In genomic region chr13:20198781-20199180, GRCh38 we compare ENCODE assay signal across 20 cellular contexts. TPM values are rescaled to one million over a fixed set of nuclear protein-coding genes. Genes with fewer than 3 reads are reported as not detected.
A peak's percentile ranks its signal among the peaks of the same experiment; 100 is the strongest.
DNase-seq lines count a peak whose midpoint lies in the region; ATAC-seq, FAIRE-seq and TF ChIP-seq lines count a peak whose summit lies in the region.
"Had no signal": no experiment of that assay in that cellular context is flagged by ENCODE, and none has a peak within 500 bp of the region (broad histone marks: within the 10 kb centered on the region; RNA-seq: fewer than 3 reads in every experiment).

No MANE protein-coding gene starts in this region.

- intact Hi-C loops in left lung (cut with DNase I), result no loop called here

- TF ChIP-seq RAD21 in A549 (conservative IDR thresholded peaks at IDR 0.05 in 1 of 2, IDR thresholded peaks at IDR 0.05 in 1 of 2), result no peak

- TF ChIP-seq POLR2A in A549 (IDR thresholded peaks at IDR 0.05; ENCODE audit: low read length), result no peak

- peaks cover 11% of the 10 kb centered on the region; the same call in 2 of the 3 replicates for H3K4me1 ChIP-seq in A549
- H3K4me1 ChIP-seq in left lung, result peaks cover 2 to 8% of the 10 kb centered on the region in 2 donors

- POLR2A ChIA-PET in A549 (lab: Yijun Ruan, JAX), result no interaction called here

- H3K9me3 ChIP-seq in A549 (no peaks in the 10 kb centered on the region; the same call in 2 of the 3 replicates), left lung (peaks cover 0 to 6% of the 10 kb centered on the region in 2 donors)

- H3K36me3 ChIP-seq in bronchial epithelial cell (ENCODE audit: control insufficient read depth, insufficient read depth, low read length) (no peaks in the 10 kb centered on the region), left lung (no peaks in the 10 kb centered on the region)

- TF ChIP-seq CTCF in A549 (IDR thresholded peaks at IDR 0.05), result no peak
- TF ChIP-seq CTCF in bronchial epithelial cell (IDR thresholded peaks at IDR 0.05; ENCODE audit: insufficient read depth, low read length, severe bottlenecking), result no peak
- no peak for TF ChIP-seq CTCF in left lung (IDR thresholded peaks at IDR 0.05)

- no peaks in the 10 kb centered on the region for H3K27me3 ChIP-seq in bronchial epithelial cell (ENCODE audit: control insufficient read depth, insufficient read depth, low read length)
- H3K27me3 ChIP-seq in left lung, result peaks cover 25 to 47% of the 10 kb centered on the region in 2 donors

- ATAC-seq in A549 (no peak), left lung (peak; percentile 17), HG03095 (IDR thresholded peaks at IDR 0.05; ENCODE audit: unreplicated experiment) (no peak), GM19351 (IDR thresholded peaks at IDR 0.05; ENCODE audit: unreplicated experiment) (no peak)
- ATAC-seq: K562, Right ventricle myocardium inferior had no signal

- DNase-seq in A549 (ENCODE audit: low read depth in 1 of 2, low spot score in 1 of 2) (no peak), HT-29 (ENCODE audit: low spot score) (peak; percentile 66), bronchial epithelial cell (ENCODE audit: low read depth) (peak; percentile 63), left lung (no peak), DMS153 treated with DMSO at 0.1 percent for 48 hours (lab: John Stamatoyannopoulos, UW; ENCODE audit: unreplicated experiment) (no peak)
- DNase-seq in stimulated activated CD8-positive, alpha-beta memory T cell treated with anti-CD3 and anti-CD28 coated beads, Interleukin-4, amount 100 ng/mL, for 48 hours, result no peak
- DNase-seq: C1 segment of cervical spinal cord, H9, NCI-H1436, NCI-H2029 treated with DMSO at 0.1 percent for 48 hours, NCI-H2171 treated with DMSO at 0.1 percent for 48 hours, NCI-H446 treated with DMSO at 0.1 percent for 48 hours, NCI-H774 had no signal

- no peak for TF ChIP-seq EP300 in A549 (IDR thresholded peaks at IDR 0.05)

- CTCF ChIA-PET in A549 (lab: Yijun Ruan, JAX), result interaction anchor here (1.3 to 3.9 kb wide), 2 partner anchors 13 to 226 kb away, joined by 4 to 24 read pairs; no protein-coding TSS in a partner anchor

- H3K27ac ChIP-seq in A549 (no peak overlapping the region), left lung (no peak overlapping the region)
- H3K27ac ChIP-seq: HL-60 had no signal

- FAIRE-seq in A549 (lab: Jason Lieb, UNC) (no peak), bronchial epithelial cell (lab: Jason Lieb, UNC) (no peak)
- FAIRE-seq: GM19239, K562 had no signal

- 69% methylated on average over 1 of the region's 1 CpG for WGBS in A549 (ENCODE audit: missing lambda C conversion rate)

- no peak overlapping the region for H3K4me3 ChIP-seq in A549
- no peak overlapping the region for H3K4me3 ChIP-seq in bronchial epithelial cell (ENCODE audit: low read depth, low read length)
- H3K4me3 ChIP-seq in left lung, result no peak overlapping the region
- H3K4me3 ChIP-seq: K562 had no signal

- H3K4me2 ChIP-seq in A549, result peak overlapping the region; percentile 36; the same call in 1 of the 3 replicates

TF ChIP-seq in A549, 52 proteins besides CTCF, POLR2A, EP300 and RAD21:
- no peak for TF ChIP-seq RCOR1 (IDR thresholded peaks at IDR 0.05; ENCODE audit: low read depth, low read length)
- TF ChIP-seq, protein P1, sequence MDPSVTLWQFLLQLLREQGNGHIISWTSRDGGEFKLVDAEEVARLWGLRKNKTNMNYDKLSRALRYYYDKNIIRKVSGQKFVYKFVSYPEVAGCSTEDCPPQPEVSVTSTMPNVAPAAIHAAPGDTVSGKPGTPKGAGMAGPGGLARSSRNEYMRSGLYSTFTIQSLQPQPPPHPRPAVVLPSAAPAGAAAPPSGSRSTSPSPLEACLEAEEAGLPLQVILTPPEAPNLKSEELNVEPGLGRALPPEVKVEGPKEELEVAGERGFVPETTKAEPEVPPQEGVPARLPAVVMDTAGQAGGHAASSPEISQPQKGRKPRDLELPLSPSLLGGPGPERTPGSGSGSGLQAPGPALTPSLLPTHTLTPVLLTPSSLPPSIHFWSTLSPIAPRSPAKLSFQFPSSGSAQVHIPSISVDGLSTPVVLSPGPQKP (IDR thresholded peaks at IDR 0.05; ENCODE audit: low read depth, low read length), result no peak
- no peak for TF ChIP-seq HES2 (IDR thresholded peaks at IDR 0.05)
- TF ChIP-seq FOSL2 (IDR thresholded peaks at IDR 0.05), result no peak
- no peak for TF ChIP-seq FOSL2 (CRISPR knock-in tag; IDR thresholded peaks at IDR 0.05)
- no peak for TF ChIP-seq RNF2 (IDR thresholded peaks at IDR 0.05; ENCODE audit: borderline replicate concordance, low read depth)
- TF ChIP-seq MAZ (IDR thresholded peaks at IDR 0.05; ENCODE audit: borderline replicate concordance, low read depth, low read length), result no peak
- no peak for TF ChIP-seq BHLHE40 (IDR thresholded peaks at IDR 0.05; ENCODE audit: low read depth, low read length)
- TF ChIP-seq FOXS1 (CRISPR knock-in tag; IDR thresholded peaks at IDR 0.05), result no peak
- no peak for TF ChIP-seq EHF (CRISPR knock-in tag; IDR thresholded peaks at IDR 0.05)
- no peak for TF ChIP-seq HEYL (CRISPR knock-in tag; IDR thresholded peaks at IDR 0.05)
- no peak for TF ChIP-seq KDM1A (IDR thresholded peaks at IDR 0.05; ENCODE audit: low read depth)
- TF ChIP-seq SMC3 (IDR thresholded peaks at IDR 0.05), result no peak
- TF ChIP-seq RARB (CRISPR knock-in tag; IDR thresholded peaks at IDR 0.05), result no peak
- no peak for TF ChIP-seq CBX8 (IDR thresholded peaks at IDR 0.05)
- no peak for TF ChIP-seq HOXB13 (CRISPR knock-in tag; IDR thresholded peaks at IDR 0.05; ENCODE audit: low read depth)
- TF ChIP-seq USF2 (IDR thresholded peaks at IDR 0.05), result no peak
- TF ChIP-seq, protein P2, sequence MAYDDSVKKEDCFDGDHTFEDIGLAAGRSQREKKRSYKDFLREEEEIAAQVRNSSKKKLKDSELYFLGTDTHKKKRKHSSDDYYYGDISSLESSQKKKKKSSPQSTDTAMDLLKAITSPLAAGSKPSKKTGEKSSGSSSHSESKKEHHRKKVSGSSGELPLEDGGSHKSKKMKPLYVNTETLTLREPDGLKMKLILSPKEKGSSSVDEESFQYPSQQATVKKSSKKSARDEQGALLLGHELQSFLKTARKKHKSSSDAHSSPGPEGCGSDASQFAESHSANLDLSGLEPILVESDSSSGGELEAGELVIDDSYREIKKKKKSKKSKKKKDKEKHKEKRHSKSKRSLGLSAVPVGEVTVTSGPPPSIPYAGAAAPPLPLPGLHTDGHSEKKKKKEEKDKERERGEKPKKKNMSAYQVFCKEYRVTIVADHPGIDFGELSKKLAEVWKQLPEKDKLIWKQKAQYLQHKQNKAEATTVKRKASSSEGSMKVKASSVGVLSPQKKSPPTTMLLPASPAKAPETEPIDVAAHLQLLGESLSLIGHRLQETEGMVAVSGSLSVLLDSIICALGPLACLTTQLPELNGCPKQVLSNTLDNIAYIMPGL (CRISPR knock-in tag; IDR thresholded peaks at IDR 0.05; ENCODE audit: borderline replicate concordance), result no peak
- TF ChIP-seq POLR2AphosphoS2 (conservative IDR thresholded peaks at IDR 0.05; ENCODE audit: low read length), result no peak
- TF ChIP-seq HOXB5 (CRISPR knock-in tag; IDR thresholded peaks at IDR 0.05), result no peak
TF ChIP-seq in A549: peak in this region for 0.

RNA-seq across cellular contexts. Expression of gene GJB2, which starts 6.0 kb away (rescaled TPM):
- 0.66 and 0.77 TPM in 2 replicates for polyA plus RNA-seq in A549 (2011; rRNA removed)
- polyA plus RNA-seq in A549 (2012; cell fraction: cytosol; rRNA removed), result 0.29 and 0.35 TPM in 2 replicates
- 0.24 and 0.25 TPM in 2 replicates for polyA plus RNA-seq in A549 (2012; cell fraction: nucleus; rRNA removed)
- polyA plus RNA-seq in A549 (2017; fragmentation: RNase III; extraction: RNeasy Plus Mini Kit Qiagen cat#74134 plus additional on column Dnase treatment), result 0.26 to 0.40 TPM (median 0.33 TPM) in 3 replicates
- 0.39 and 0.50 TPM in 2 replicates for polyA minus RNA-seq in A549 (2011; rRNA and poly(A)+ RNA removed)
- 41.9 and 50.1 TPM in 2 replicates for total RNA-seq in HT-29 (2014; rRNA removed; shearing (Covaris generic))
- 192 and 432 TPM in 2 replicates for total RNA-seq in bronchial epithelial cell
- 1 to 10 TPM; 1.3 to 4.3 TPM for total RNA-seq in left lung
- total RNA-seq: K562 had no signal
- polyA plus RNA-seq: K562 had no signal

RNA-seq across cellular contexts. Expression of gene GJB6, which starts 33.3 kb away (rescaled TPM):
- polyA plus RNA-seq in A549 (2011; rRNA removed) (0.06 TPM in 1 of 2 replicates, not detected in the other), A549 (2017; fragmentation: RNase III; extraction: RNeasy Plus Mini Kit Qiagen cat#74134 plus additional on column Dnase treatment) (not detected in 3 replicates)
- polyA plus RNA-seq in A549 (2012; cell fraction: cytosol; rRNA removed), result 0.03 TPM in 1 of 2 replicates, not detected in the other
- not detected in 2 replicates for polyA plus RNA-seq in A549 (2012; cell fraction: nucleus; rRNA removed)
- polyA minus RNA-seq in A549 (2011; rRNA and poly(A)+ RNA removed), result not detected in 2 replicates
- total RNA-seq in HT-29 (2014; rRNA removed; shearing (Covaris generic)), result 0.99 and 1.9 TPM in 2 replicates
- total RNA-seq in bronchial epithelial cell (32.6 and 99.9 TPM in 2 replicates), left lung (under 1 TPM in 1 of 2 donors, not detected in 1; 0.18 TPM)
- total RNA-seq: A172, H9, K562, Right ventricle myocardium inferior had no signal
- polyA plus RNA-seq: K562 had no signal

RNA-seq across cellular contexts. Expression of gene GJA3, which starts 37.9 kb away (rescaled TPM):
- polyA plus RNA-seq in A549 (2011; rRNA removed) (0.06 and 0.08 TPM in 2 replicates), A549 (2017; fragmentation: RNase III; extraction: RNeasy Plus Mini Kit Qiagen cat#74134 plus additional on column Dnase treatment) (0.17 to 0.20 TPM (median 0.19 TPM) in 3 replicates)
- 0.05 TPM in 2 replicates for polyA plus RNA-seq in A549 (2012; cell fraction: cytosol; rRNA removed)
- 0.02 and 0.08 TPM in 2 replicates for polyA plus RNA-seq in A549 (2012; cell fraction: nucleus; rRNA removed)
- polyA minus RNA-seq in A549 (2011; rRNA and poly(A)+ RNA removed), result 0.04 and 0.05 TPM in 2 replicates
- total RNA-seq in HT-29 (2014; rRNA removed; shearing (Covaris generic)), result 0.29 and 0.43 TPM in 2 replicates
- total RNA-seq in bronchial epithelial cell (0.26 and 1.5 TPM in 2 replicates), left lung (under 1 TPM; 0.08 to 0.12 TPM)

Comparison
In these comparisons a context has a peak if more than half of its experiments do, and no peak if none do; other contexts are left out.
1. DNase-seq: peak in HT-29 (single experiment) and bronchial epithelial cell (single experiment); none in A549 (0 of 2), left lung (0 of 2), stimulated activated CD8-positive, alpha-beta memory T cell treated with anti-CD3 and anti-CD28 coated beads, Interleukin-4, amount 100 ng/mL, for 48 hours (single experiment) and DMS153 treated with DMSO at 0.1 percent for 48 hours (single experiment).
2. RNA of gene GJB6, which starts 33.3 kb away (total RNA-seq): 32.6 to 99.9 TPM in bronchial epithelial cell; 0.99 to 1.9 TPM in HT-29 and 0.18 TPM in left lung; every median in the first group is over 10 times any median in the second.